10 cellular contexts compared by ENCODE assay signal in genomic region chr9:36029765-36030528, GRCh38. TPM values are rescaled to one million over a fixed set of nuclear protein-coding genes. Genes with fewer than 3 reads are reported as not detected.
DNase-seq lines count a peak whose midpoint lies in the region; ATAC-seq, FAIRE-seq and TF ChIP-seq lines count a peak whose summit lies in the region.
"Had no signal": no experiment of that assay in that cellular context is flagged by ENCODE, and none has a peak within 500 bp of the region (broad histone marks: within the 10 kb centered on the region; RNA-seq: fewer than 3 reads in every experiment).

No MANE protein-coding gene starts in this region.

- peak; percentile 42 to 92; a peak in 3 of 4 replicates for TF ChIP-seq EP300 in SK-N-SH (IDR thresholded peaks at IDR 0.05; ENCODE audit: borderline replicate concordance in 1 of 2, low read depth in 1 of 2, low read length in 1 of 2)

- no peak for TF ChIP-seq CTCF in HFFc6 (IDR thresholded peaks at IDR 0.05)
- TF ChIP-seq CTCF in SK-N-SH (IDR thresholded peaks at IDR 0.05): no peak
- TF ChIP-seq CTCF in thoracic aorta (IDR thresholded peaks at IDR 0.05): no peak

- 0 out of 2 replicates have a peak overlapping the region, but pooled peaks have one; percentile 14 for H3K9ac ChIP-seq in SK-N-SH

- no peaks in the 10 kb centered on the region for H3K9me2 ChIP-seq in SK-N-SH

- H3K36me3 ChIP-seq in SK-N-SH (replicated peaks in 1 of 2; ENCODE audit: control insufficient read depth in 1 of 2, insufficient read depth in 2 of 2, low read length in 1 of 2) (no peaks in the 10 kb centered on the region), thoracic aorta (no peaks in the 10 kb centered on the region), small intestine (ENCODE audit: control insufficient read depth in 2 of 2, insufficient read depth in 2 of 2, low read length in 2 of 2) (no peaks in the 10 kb centered on the region)

- H3K36me3 Mint-ChIP-seq in HFFc6 (ENCODE audit: low read depth) (no peaks in the 10 kb centered on the region; the same call in 1 of the 2 replicates), immature natural killer cell (no peaks in the 10 kb centered on the region)

- H3K27me3 ChIP-seq in SK-N-SH (ENCODE audit: insufficient read depth) (no peaks in the 10 kb centered on the region), thoracic aorta (replicated peaks; ENCODE audit: insufficient read depth) (no peaks in the 10 kb centered on the region), small intestine (ENCODE audit: control insufficient read depth in 2 of 2, insufficient read depth in 2 of 2, low read length in 2 of 2) (no peaks in the 10 kb centered on the region)

- no peak for FAIRE-seq in small intestine (lab: Jason Lieb, UNC)

- DNase-seq in HFFc6 (peak; percentile 97), SK-N-SH (no peak), germinal center (ENCODE audit: low spot score) (peak; percentile 43), thoracic aorta (ENCODE audit: low spot score) (no peak), immature natural killer cell (no peak), small intestine (no peak), DMS79 (lab: John Stamatoyannopoulos, UW) (no peak)
- DNase-seq: RPMI8226 had no signal

- H3K27ac Mint-ChIP-seq in HFFc6 (peak overlapping the region; percentile 80), immature natural killer cell (no peak overlapping the region)
- H3K27ac Mint-ChIP-seq: activated T-helper 1 cell treated with anti-CD3 and anti-CD28 coated beads, Interleukin-12 subunit alpha, Interleukin-12 subunit beta, Interleukin-2, Interleukin-4 antibody, amounts not matched to agents 30 ng/mL and 10 ng/mL and 1 ng/mL, durations not matched to agents 14 hours and 24 hours and 36 hours had no signal

- H3K4me1 Mint-ChIP-seq in HFFc6 (ENCODE audit: low read depth) (peaks cover 86% of the 10 kb centered on the region), immature natural killer cell (no peaks in the 10 kb centered on the region)

- H3K9me3 Mint-ChIP-seq in HFFc6 (no peaks in the 10 kb centered on the region), immature natural killer cell (no peaks in the 10 kb centered on the region)
- H3K9me3 Mint-ChIP-seq: activated T-helper 1 cell treated with anti-CD3 and anti-CD28 coated beads, Interleukin-12 subunit alpha, Interleukin-12 subunit beta, Interleukin-2, Interleukin-4 antibody, amounts not matched to agents 30 ng/mL and 10 ng/mL and 1 ng/mL, durations not matched to agents 14 hours and 24 hours and 36 hours had no signal

- POLR2A ChIA-PET in SK-N-SH (lab: Yijun Ruan, JAX): no interaction called here

- H2AFZ ChIP-seq in SK-N-SH (ENCODE audit: low read depth): 0 out of 2 replicates have a peak overlapping the region, but pooled peaks have one; percentile 19

- CTCF ChIA-PET in SK-N-SH (lab: Yijun Ruan, JAX): interaction anchor here (0.5 to 9.1 kb wide), 5 partner anchors 21 to 127 kb away, joined by 3 to 128 read pairs (median 9); no protein-coding TSS in a partner anchor

- no peak overlapping the region for H3K4me3 ChIP-seq in SK-N-SH (ENCODE audit: low read depth in 2 of 2, low read length in 1 of 2)
- H3K4me3 ChIP-seq in thoracic aorta: no peak overlapping the region
- no peak overlapping the region for H3K4me3 ChIP-seq in small intestine (ENCODE audit: low read depth in 1 of 2, low read length in 2 of 2)

- ATAC-seq in thoracic aorta (ENCODE audit: insufficient number of reproducible peaks, low FRiP score, low read depth) (peak; percentile 54), HG02938 (IDR thresholded peaks at IDR 0.05; ENCODE audit: unreplicated experiment) (no peak)

- H3K9me3 ChIP-seq in SK-N-SH: no peaks in the 10 kb centered on the region
- no peaks in the 10 kb centered on the region for H3K9me3 ChIP-seq in thoracic aorta
- no peaks in the 10 kb centered on the region for H3K9me3 ChIP-seq in small intestine (ENCODE audit: control insufficient read depth, low read depth)

- H3K4me1 ChIP-seq in SK-N-SH (ENCODE audit: control insufficient read depth in 1 of 2, insufficient read depth in 2 of 2, low read depth in 1 of 2, low read length in 1 of 2) (peaks cover 0 to 22% of the 10 kb centered on the region in 2 experiments; a peak in 3 of 4 replicates), thoracic aorta (ENCODE audit: control insufficient read depth in 1 of 2, low read depth in 2 of 2) (peaks cover 0 to 17% of the 10 kb centered on the region in 2 donors), small intestine (ENCODE audit: control insufficient read depth in 2 of 2, insufficient read depth in 1 of 2, low read depth in 1 of 2, low read length in 1 of 2) (no peaks in the 10 kb centered on the region)

- H3K79me2 ChIP-seq in SK-N-SH (ENCODE audit: insufficient read depth): no peaks in the 10 kb centered on the region

- H3K27ac ChIP-seq in SK-N-SH (ENCODE audit: low read depth in 2 of 2, low read length in 1 of 2): peak overlapping the region; percentile 54 to 82; a peak in 3 of 4 replicates
- peak overlapping the region; percentile 12 to 17 for H3K27ac ChIP-seq in thoracic aorta
- no peak overlapping the region for H3K27ac ChIP-seq in small intestine (ENCODE audit: low read depth in 1 of 2, low read length in 1 of 2)

- H3K27me3 Mint-ChIP-seq in HFFc6 (ENCODE audit: insufficient read depth): no peaks in the 10 kb centered on the region; the same call in 1 of the 2 replicates
- peaks cover 0 to 11% (median 7%) of the 10 kb centered on the region in 3 donors for H3K27me3 Mint-ChIP-seq in immature natural killer cell (ENCODE audit: low read depth in 3 of 3)

- H3F3A ChIP-seq in SK-N-SH (replicated peaks; ENCODE audit: insufficient read depth): peaks cover 28% of the 10 kb centered on the region

- 30% methylated on average over 3 of the region's 3 CpGs for WGBS in SK-N-SH (ENCODE audit: low lambda C conversion rate)
- 58 to 73% (median 69%) methylated on average over 3 of the region's 3 CpGs for WGBS in small intestine, 3 donors

- no peak for TF ChIP-seq RAD21 in SK-N-SH (IDR thresholded peaks at IDR 0.05; ENCODE audit: low read length)

- H3K4me3 Mint-ChIP-seq in HFFc6: peak overlapping the region; percentile 60
- H3K4me3 Mint-ChIP-seq in immature natural killer cell: no peak overlapping the region
- H3K4me3 Mint-ChIP-seq: activated T-helper 1 cell treated with anti-CD3 and anti-CD28 coated beads, Interleukin-12 subunit alpha, Interleukin-12 subunit beta, Interleukin-2, Interleukin-4 antibody, amounts not matched to agents 30 ng/mL and 10 ng/mL and 1 ng/mL, durations not matched to agents 14 hours and 24 hours and 36 hours had no signal

- H3K4me2 ChIP-seq in SK-N-SH: peak overlapping the region; percentile 32; the same call in 1 of the 2 replicates

- H4K20me1 ChIP-seq in SK-N-SH (ENCODE audit: insufficient read depth): no peaks in the 10 kb centered on the region

TF ChIP-seq in SK-N-SH, 30 proteins besides CTCF, POLR2A, EP300 and RAD21 (continues in another document):
- TF ChIP-seq PBX3 (IDR thresholded peaks at IDR 0.05) (peak; percentile 88), USF1 (IDR thresholded peaks at IDR 0.05; ENCODE audit: borderline replicate concordance, low read depth) (no peak), RCOR1 (IDR thresholded peaks at IDR 0.05; ENCODE audit: low read length) (no peak), FOSL2 (IDR thresholded peaks at IDR 0.05; ENCODE audit: borderline replicate concordance, low read depth) (peak; percentile 97), NRF1 (IDR thresholded peaks at IDR 0.05; ENCODE audit: low read depth, low read length) (no peak), MAX (IDR thresholded peaks at IDR 0.05; ENCODE audit: low read depth) (peak; percentile 58), SMC3 (IDR thresholded peaks at IDR 0.05; ENCODE audit: low read depth, low read length) (no peak), TCF12 (IDR thresholded peaks at IDR 0.05) (peak; percentile 99), MXI1 (IDR thresholded peaks at IDR 0.05; ENCODE audit: low read depth, low read length) (no peak), EZH2phosphoT487 (IDR thresholded peaks at IDR 0.05; ENCODE audit: borderline replicate concordance, low read depth) (no peak), POLR2AphosphoS5 (IDR thresholded peaks at IDR 0.05; ENCODE audit: low read depth, low read length) (peak; percentile 94), TEAD4 (IDR thresholded peaks at IDR 0.05; ENCODE audit: borderline replicate concordance, insufficient read depth) (peak; percentile 89), USF2 (IDR thresholded peaks at IDR 0.05; ENCODE audit: borderline replicate concordance, low read depth, low read length) (no peak)

RNA-seq across cellular contexts. Expression of gene RECK, which starts 6.8 kb away (rescaled TPM):
- total RNA-seq in HFFc6 (2021; fragmentation: NEBNext Ultra II Directional; extraction: Animal tissue kit (Norgen Biotek cat#: 25700)): 100 to 1,000 TPM; 149 to 182 (median 173) TPM
- polyA plus RNA-seq in SK-N-SH (2012; rRNA removed): 22.8 and 27.3 TPM in 2 replicates
- 26.6 and 29.4 TPM in 2 replicates for polyA plus RNA-seq in SK-N-SH (2012; cell fraction: cytosol; rRNA removed)
- polyA plus RNA-seq in SK-N-SH (2012; cell fraction: nucleus; rRNA removed): 22.2 and 34.2 TPM in 2 replicates
- total RNA-seq in thoracic aorta: 10 to 100 TPM; 19.8 to 30.5 TPM
- polyA plus RNA-seq in immature natural killer cell: 10 to 100 TPM in 2 of 3 donors, 1 to 10 TPM in 1; 7.8 to 14.4 (median 13.8) TPM
- 1 to 10 TPM in 1 of 3 donors, under 1 TPM in 1, not detected in 1; 0.81 to 4.7 TPM for polyA plus RNA-seq in small intestine

Comparison
In these comparisons a context has a peak if more than half of its experiments do, and no peak if none do; other contexts are left out.
1. DNase-seq: peak in HFFc6 (single experiment) and germinal center (single experiment); none in SK-N-SH (single experiment), thoracic aorta (single experiment), immature natural killer cell (0 of 3), small intestine (single experiment) and DMS79 (single experiment).
2. H3K27ac ChIP-seq: peak in SK-N-SH (2 of 2) and thoracic aorta (2 of 2); none in small intestine (0 of 2).